ENCODE assay signal across 14 cellular contexts in the genomic region with DNA sequence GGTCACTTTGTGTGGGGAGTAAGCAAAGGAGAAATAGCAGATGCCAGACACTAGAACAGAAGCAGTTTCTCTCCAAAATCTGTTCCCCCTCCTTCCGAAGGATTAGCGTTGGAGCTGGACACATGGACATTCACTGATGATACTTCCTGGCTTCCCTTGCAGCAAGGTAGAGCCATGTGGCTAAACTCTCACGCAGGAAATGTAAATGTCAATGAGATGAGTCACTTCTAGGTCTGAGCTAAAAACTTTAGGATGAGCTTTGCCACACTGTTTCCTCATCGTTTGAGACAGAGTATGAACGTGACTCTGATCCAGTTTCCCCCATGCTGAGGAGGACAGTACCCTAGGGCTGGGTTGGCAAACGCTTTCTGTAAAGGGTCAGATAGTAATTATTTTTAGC. TPM values are rescaled to one million over a fixed set of nuclear protein-coding genes. Genes with fewer than 3 reads are reported as not detected.
DNase-seq lines count a peak whose midpoint lies in the region; ATAC-seq, FAIRE-seq and TF ChIP-seq lines count a peak whose summit lies in the region.
"Had no signal": no experiment of that assay in that cellular context is flagged by ENCODE, and none has a peak within 500 bp of the region (broad histone marks: within the 10 kb centered on the region; RNA-seq: fewer than 3 reads in every experiment).

No MANE protein-coding gene starts in this region.

- CTCF ChIA-PET in HepG2 (lab: Yijun Ruan, JAX; ENCODE audit: low intra/inter-chr PET ratio, low total read pairs): no interaction called here

- TF ChIP-seq EP300 in HepG2 (IDR thresholded peaks at IDR 0.05; ENCODE audit: low read depth in 2 of 2, low read length in 2 of 2) (no peak), HepG2 (CRISPR knock-in tag; IDR thresholded peaks at IDR 0.05; ENCODE audit: borderline replicate concordance) (no peak)

- H3K27ac Mint-ChIP-seq in activated T-helper 17 cell treated with anti-CD3 and anti-CD28 coated beads, Interleukin-2, amount 50 U/mL, for 72 hours: no peak overlapping the region
- H3K27ac Mint-ChIP-seq in activated T-helper 2 cell treated with anti-CD3 and anti-CD28 coated beads, Interferon-gamma antibody, Interleukin-2, Interleukin-4, amounts not matched to agents 10 μg/mL and 5 μg/mL and 100 μg/mL, durations not matched to agents 14 hours and 24 hours and 36 hours: no peak overlapping the region
- H3K27ac Mint-ChIP-seq: activated naive CD4-positive, alpha-beta T cell treated with anti-CD3 and anti-CD28 coated beads, Interleukin-2, amount 50 U/mL, for 72 hours; CD8-positive, alpha-beta T cell had no signal

- H3K27me3 ChIP-seq in HepG2 (ENCODE audit: control insufficient read depth in 1 of 2, insufficient read depth in 2 of 2, low read length in 2 of 2) (no peaks in the 10 kb centered on the region), left ventricle myocardium inferior (ENCODE audit: low read depth) (peaks cover 9% of the 10 kb centered on the region)

- no peak overlapping the region for H3K4me3 Mint-ChIP-seq in activated T-helper 17 cell treated with anti-CD3 and anti-CD28 coated beads, Interleukin-2, amount 50 U/mL, for 72 hours
- H3K4me3 Mint-ChIP-seq in activated T-helper 2 cell treated with anti-CD3 and anti-CD28 coated beads, Interferon-gamma antibody, Interleukin-2, Interleukin-4, amounts not matched to agents 10 μg/mL and 5 μg/mL and 100 μg/mL, durations not matched to agents 14 hours and 24 hours and 36 hours (ENCODE audit: low read depth): no peak overlapping the region
- H3K4me3 Mint-ChIP-seq: CD8-positive, alpha-beta T cell had no signal

- H3K9me3 ChIP-seq in HepG2 (ENCODE audit: low read length) (no peaks in the 10 kb centered on the region), left ventricle myocardium inferior (replicated peaks) (peaks cover 12% of the 10 kb centered on the region)

- H3K27ac ChIP-seq in HepG2 (ENCODE audit: extremely low read length, insufficient read depth, low read length): no peak overlapping the region
- H3K27ac ChIP-seq in left ventricle myocardium inferior (replicated peaks): no peak overlapping the region

- DNase-seq in Caki2 (ENCODE audit: low read depth) (peak; percentile 32), HS-5 (ENCODE audit: low read depth) (peak; percentile 68), HepG2 (ENCODE audit: low spot score) (peak; percentile 31), left ventricle myocardium inferior (no peak)
- no peak for DNase-seq in activated T-helper 2 cell treated with anti-CD3 and anti-CD28 coated beads, Interferon-gamma antibody, Interleukin-2, Interleukin-4, amounts not matched to agents 10 μg/mL and 5 μg/mL and 100 μg/mL, durations not matched to agents 14 hours and 24 hours and 36 hours (ENCODE audit: low spot score)
- DNase-seq: activated CD4-positive, alpha-beta T cell treated with anti-CD3 and anti-CD28 coated beads for 48 hours; CD8-positive, alpha-beta T cell; left ventricle myocardium superior; MV-4-11; NCI-H82 had no signal

- no peaks in the 10 kb centered on the region for H3K4me1 Mint-ChIP-seq in activated T-helper 17 cell treated with anti-CD3 and anti-CD28 coated beads, Interleukin-2, amount 50 U/mL, for 72 hours
- peaks cover 9% of the 10 kb centered on the region for H3K4me1 Mint-ChIP-seq in activated T-helper 2 cell treated with anti-CD3 and anti-CD28 coated beads, Interferon-gamma antibody, Interleukin-2, Interleukin-4, amounts not matched to agents 10 μg/mL and 5 μg/mL and 100 μg/mL, durations not matched to agents 14 hours and 24 hours and 36 hours (ENCODE audit: low read depth)

- H3K9ac ChIP-seq in HepG2 (ENCODE audit: insufficient read depth, low read depth, low read length): no peak overlapping the region

- FAIRE-seq in HepG2 (lab: Jason Lieb, UNC): no peak

- H3K4me1 ChIP-seq in HepG2 (ENCODE audit: insufficient read depth, low read length) (peaks cover 38% of the 10 kb centered on the region), left ventricle myocardium inferior (peaks cover 16% of the 10 kb centered on the region)

- 72% methylated on average over 6 of the region's 6 CpGs for WGBS in HepG2 (ENCODE audit: low lambda C conversion rate)

- H3K4me2 ChIP-seq in HepG2 (ENCODE audit: low read depth, low read length): no peak overlapping the region

- no peaks in the 10 kb centered on the region for H3K9me3 Mint-ChIP-seq in activated T-helper 17 cell treated with anti-CD3 and anti-CD28 coated beads, Interleukin-2, amount 50 U/mL, for 72 hours
- no peaks in the 10 kb centered on the region for H3K9me3 Mint-ChIP-seq in activated T-helper 2 cell treated with anti-CD3 and anti-CD28 coated beads, Interferon-gamma antibody, Interleukin-2, Interleukin-4, amounts not matched to agents 10 μg/mL and 5 μg/mL and 100 μg/mL, durations not matched to agents 14 hours and 24 hours and 36 hours
- H3K9me3 Mint-ChIP-seq: activated naive CD4-positive, alpha-beta T cell treated with anti-CD3 and anti-CD28 coated beads, Interleukin-2, amount 50 U/mL, for 72 hours; CD8-positive, alpha-beta T cell had no signal

- no peak for TF ChIP-seq POLR2A in HepG2 (IDR thresholded peaks at IDR 0.05; ENCODE audit: insufficient read depth in 1 of 2, low read depth in 2 of 2, low read length in 2 of 2)

- BruUV-seq in HepG2 (replicated peaks; lab: Mats Ljungman, UMichigan): no TSS peak

- no peak for TF ChIP-seq CTCF in HepG2 (CRISPR knock-in tag; IDR thresholded peaks at IDR 0.05)
- TF ChIP-seq CTCF in left ventricle myocardium inferior (IDR thresholded peaks at IDR 0.05; ENCODE audit: borderline replicate concordance): no peak

- H3K36me3 Mint-ChIP-seq in activated T-helper 17 cell treated with anti-CD3 and anti-CD28 coated beads, Interleukin-2, amount 50 U/mL, for 72 hours (ENCODE audit: low read depth): no peaks in the 10 kb centered on the region
- H3K36me3 Mint-ChIP-seq in activated T-helper 2 cell treated with anti-CD3 and anti-CD28 coated beads, Interferon-gamma antibody, Interleukin-2, Interleukin-4, amounts not matched to agents 10 μg/mL and 5 μg/mL and 100 μg/mL, durations not matched to agents 14 hours and 24 hours and 36 hours (ENCODE audit: low read depth): no peaks in the 10 kb centered on the region
- H3K36me3 Mint-ChIP-seq: activated naive CD4-positive, alpha-beta T cell treated with anti-CD3 and anti-CD28 coated beads, Interleukin-2, amount 50 U/mL, for 72 hours; CD8-positive, alpha-beta T cell had no signal

- no peak overlapping the region for H2AFZ ChIP-seq in HepG2 (ENCODE audit: low read length)

- H3K27me3 Mint-ChIP-seq in activated T-helper 17 cell treated with anti-CD3 and anti-CD28 coated beads, Interleukin-2, amount 50 U/mL, for 72 hours: peaks cover 14% of the 10 kb centered on the region
- H3K27me3 Mint-ChIP-seq in activated T-helper 2 cell treated with anti-CD3 and anti-CD28 coated beads, Interferon-gamma antibody, Interleukin-2, Interleukin-4, amounts not matched to agents 10 μg/mL and 5 μg/mL and 100 μg/mL, durations not matched to agents 14 hours and 24 hours and 36 hours (ENCODE audit: low read depth): peaks cover 25% of the 10 kb centered on the region

- intact Hi-C loops in HepG2 (cut with micrococcal nuclease; ENCODE audit: unreplicated experiment) (no loop called here), left ventricle myocardium inferior (cut with micrococcal nuclease) (no loop called here)
- intact Hi-C loops in activated T-helper 2 cell treated with anti-CD3 and anti-CD28 coated beads, Interferon-gamma antibody, Interleukin-2, Interleukin-4, amounts not matched to agents 10 μg/mL and 5 μg/mL and 100 μg/mL, durations not matched to agents 14 hours and 24 hours and 36 hours (cut with micrococcal nuclease): no loop called here

- no peaks in the 10 kb centered on the region for H4K20me1 ChIP-seq in HepG2 (ENCODE audit: insufficient read depth, low read length)

- TF ChIP-seq RAD21 in HepG2 (CRISPR knock-in tag; IDR thresholded peaks at IDR 0.05): no peak

- in situ Hi-C loops in Caki2 (cut with HindIII; ENCODE audit: low pct_unique_long_range_greater_than_20kb, low sequenced_read_pairs): no loop called here
- in situ Hi-C loops in HepG2 (cut with HindIII; ENCODE audit: extremely low pct_ligation_motif_present, low pct_unique_long_range_greater_than_20kb): no loop called here

- POLR2A ChIA-PET in HepG2 (lab: Yijun Ruan, JAX): no interaction called here

- H3K36me3 ChIP-seq in HepG2 (replicated peaks in 1 of 2; ENCODE audit: control insufficient read depth in 1 of 2, insufficient read depth in 2 of 2, low read length in 2 of 2): no peaks in the 10 kb centered on the region; a peak in 1 of 5 replicates
- no peaks in the 10 kb centered on the region for H3K36me3 ChIP-seq in left ventricle myocardium inferior

- no peaks in the 10 kb centered on the region for H3K79me2 ChIP-seq in HepG2 (ENCODE audit: insufficient read depth, low read length)

- H3K4me3 ChIP-seq in HepG2 (replicated peaks in 1 of 3; ENCODE audit: insufficient read depth in 1 of 3, low read depth in 2 of 3, low read length in 3 of 3) (no peak overlapping the region), left ventricle myocardium inferior (no peak overlapping the region)

- ATAC-seq in activated T-helper 17 cell treated with anti-CD3 and anti-CD28 coated beads, Interleukin-2, amount 50 U/mL, for 72 hours (replicated peaks): peak; percentile 44
- ATAC-seq in HepG2 (no peak; the same call in 2 of the 3 replicates), HG03457 (IDR thresholded peaks at IDR 0.05; ENCODE audit: unreplicated experiment) (no peak), GM21576 (IDR thresholded peaks at IDR 0.05; ENCODE audit: unreplicated experiment) (no peak)
- ATAC-seq: CD8-positive, alpha-beta T cell; left ventricle myocardium superior had no signal

RNA-seq across cellular contexts. Expression of a gene that starts 5.1 kb away (rescaled TPM):
- 49.8 and 53.9 TPM in 2 replicates for total RNA-seq in Caki2 (2014; rRNA removed; shearing (Covaris generic); ENCODE audit: low replicate concordance)
- total RNA-seq in activated T-helper 17 cell treated with anti-CD3 and anti-CD28 coated beads, Interleukin-2, amount 50 U/mL, for 72 hours: not detected
- total RNA-seq in HepG2 (2016; rRNA removed; fragmentation: Illumina TruSeq; extraction: Trizol) (18.8 and 24.1 TPM in 2 replicates), left ventricle myocardium inferior (7.9 TPM)
- 3.8 and 4.2 TPM in 2 replicates for total RNA-seq in HepG2 (2016; cell fraction: cytosol; rRNA removed; fragmentation: Illumina TruSeq; extraction: Trizol; ENCODE audit: low read depth)
- total RNA-seq in HepG2 (2016; cell fraction: insoluble cytoplasmic fraction; rRNA removed; fragmentation: Illumina TruSeq; extraction: Trizol): 20.1 and 22.9 TPM in 2 replicates
- 9.9 and 10.6 TPM in 2 replicates for total RNA-seq in HepG2 (2016; cell fraction: membrane; rRNA removed; fragmentation: Illumina TruSeq; extraction: Trizol)
- total RNA-seq in HepG2 (2016; cell fraction: nucleus; rRNA removed; fragmentation: Illumina TruSeq; extraction: Trizol): 12.4 and 16.0 TPM in 2 replicates
- 11.4 and 13.8 TPM in 2 replicates for polyA plus RNA-seq in HepG2 (2011; rRNA removed)
- polyA plus RNA-seq in HepG2 (2011; cell fraction: cytosol; rRNA removed): 7.9 and 9.3 TPM in 2 replicates
- 9.9 and 17.2 TPM in 2 replicates for polyA plus RNA-seq in HepG2 (2011; cell fraction: nucleus; rRNA removed)
- polyA plus RNA-seq in HepG2 (2012): 17.3 and 29.7 TPM in 2 replicates
- polyA plus RNA-seq in HepG2 (2016; cell fraction: cytosol; fragmentation: Illumina TruSeq; extraction: Trizol; ENCODE audit: low read depth): 4.8 and 5.9 TPM in 2 replicates
- polyA plus RNA-seq in HepG2 (2016; cell fraction: insoluble cytoplasmic fraction; fragmentation: Illumina TruSeq; extraction: Trizol; ENCODE audit: low read depth): 24.9 and 32.3 TPM in 2 replicates
- polyA plus RNA-seq in HepG2 (2016; cell fraction: membrane; fragmentation: Illumina TruSeq; extraction: Trizol; ENCODE audit: low read depth): 7.8 and 10.1 TPM in 2 replicates
- 41.7 and 45.7 TPM in 2 replicates for polyA plus RNA-seq in HepG2 (2016; cell fraction: nucleus; fragmentation: Illumina TruSeq; extraction: Trizol; ENCODE audit: insufficient read depth, low read depth)
- 8.8 TPM in 1 of 2 replicates, not detected in the other for polyA minus RNA-seq in HepG2 (2011; rRNA and poly(A)+ RNA removed; ENCODE audit: low replicate concordance)
- polyA minus RNA-seq in HepG2 (2011; cell fraction: cytosol; rRNA and poly(A)+ RNA removed): 3.7 and 5.3 TPM in 2 replicates
- 18.4 and 18.5 TPM in 2 replicates for polyA minus RNA-seq in HepG2 (2011; cell fraction: nucleus; rRNA and poly(A)+ RNA removed)
- total RNA-seq in activated T-helper 2 cell treated with anti-CD3 and anti-CD28 coated beads, Interferon-gamma antibody, Interleukin-2, Interleukin-4, amounts not matched to agents 10 μg/mL and 5 μg/mL and 100 μg/mL, durations not matched to agents 14 hours and 24 hours and 36 hours: not detected in 2 replicates
- total RNA-seq: activated naive CD4-positive, alpha-beta T cell treated with anti-CD3 and anti-CD28 coated beads, Interleukin-2, amount 50 U/mL, for 72 hours; CD8-positive, alpha-beta T cell had no signal

RNA-seq across cellular contexts. Expression of a gene that starts 5.2 kb away (rescaled TPM):
- total RNA-seq in Caki2 (2014; rRNA removed; shearing (Covaris generic); ENCODE audit: low replicate concordance): 6.7 and 9.6 TPM in 2 replicates
- 1 to 10 TPM in 1 of 2 donors, under 1 TPM in 1; 0.42 to 1.9 TPM for total RNA-seq in activated T-helper 17 cell treated with anti-CD3 and anti-CD28 coated beads, Interleukin-2, amount 50 U/mL, for 72 hours
- total RNA-seq in HepG2 (2016; rRNA removed; fragmentation: Illumina TruSeq; extraction: Trizol) (4.6 and 7.9 TPM in 2 replicates), left ventricle myocardium inferior (2.4 TPM)
- total RNA-seq in HepG2 (2016; cell fraction: cytosol; rRNA removed; fragmentation: Illumina TruSeq; extraction: Trizol; ENCODE audit: low read depth): 2.6 and 5.4 TPM in 2 replicates
- total RNA-seq in HepG2 (2016; cell fraction: insoluble cytoplasmic fraction; rRNA removed; fragmentation: Illumina TruSeq; extraction: Trizol): 4.1 and 7.2 TPM in 2 replicates
- total RNA-seq in HepG2 (2016; cell fraction: membrane; rRNA removed; fragmentation: Illumina TruSeq; extraction: Trizol): 6.9 and 7.7 TPM in 2 replicates
- total RNA-seq in HepG2 (2016; cell fraction: nucleus; rRNA removed; fragmentation: Illumina TruSeq; extraction: Trizol): 5.3 and 6.5 TPM in 2 replicates
- polyA plus RNA-seq in HepG2 (2011; rRNA removed): 3.2 and 3.6 TPM in 2 replicates
- 2.2 and 3.7 TPM in 2 replicates for polyA plus RNA-seq in HepG2 (2011; cell fraction: cytosol; rRNA removed)
- polyA plus RNA-seq in HepG2 (2011; cell fraction: nucleus; rRNA removed): 1.9 and 2.6 TPM in 2 replicates
- 3.9 and 8.5 TPM in 2 replicates for polyA plus RNA-seq in HepG2 (2012)
- 1.9 and 2.1 TPM in 2 replicates for polyA plus RNA-seq in HepG2 (2016; cell fraction: cytosol; fragmentation: Illumina TruSeq; extraction: Trizol; ENCODE audit: low read depth)
- polyA plus RNA-seq in HepG2 (2016; cell fraction: insoluble cytoplasmic fraction; fragmentation: Illumina TruSeq; extraction: Trizol; ENCODE audit: low read depth): 3.3 and 4.2 TPM in 2 replicates
- 3.1 and 5.1 TPM in 2 replicates for polyA plus RNA-seq in HepG2 (2016; cell fraction: membrane; fragmentation: Illumina TruSeq; extraction: Trizol; ENCODE audit: low read depth)
- 3.9 and 4.6 TPM in 2 replicates for polyA plus RNA-seq in HepG2 (2016; cell fraction: nucleus; fragmentation: Illumina TruSeq; extraction: Trizol; ENCODE audit: insufficient read depth, low read depth)
- polyA minus RNA-seq in HepG2 (2011; rRNA and poly(A)+ RNA removed; ENCODE audit: low replicate concordance): 0.35 and 2.7 TPM in 2 replicates
- polyA minus RNA-seq in HepG2 (2011; cell fraction: cytosol; rRNA and poly(A)+ RNA removed): 2.3 and 3.3 TPM in 2 replicates
- 6.1 and 8.1 TPM in 2 replicates for polyA minus RNA-seq in HepG2 (2011; cell fraction: nucleus; rRNA and poly(A)+ RNA removed)
- 0.37 and 0.41 TPM in 2 replicates for total RNA-seq in activated T-helper 2 cell treated with anti-CD3 and anti-CD28 coated beads, Interferon-gamma antibody, Interleukin-2, Interleukin-4, amounts not matched to agents 10 μg/mL and 5 μg/mL and 100 μg/mL, durations not matched to agents 14 hours and 24 hours and 36 hours

RNA-seq across cellular contexts. Expression of a gene that starts 37.0 kb away (rescaled TPM):
- total RNA-seq in Caki2 (2014; rRNA removed; shearing (Covaris generic); ENCODE audit: low replicate concordance): 0.93 and 1.0 TPM in 2 replicates
- not detected for total RNA-seq in activated T-helper 17 cell treated with anti-CD3 and anti-CD28 coated beads, Interleukin-2, amount 50 U/mL, for 72 hours
- total RNA-seq in HepG2 (2016; rRNA removed; fragmentation: Illumina TruSeq; extraction: Trizol) (6.4 and 10.9 TPM in 2 replicates), left ventricle myocardium inferior (not detected)
- 0.62 and 1.3 TPM in 2 replicates for total RNA-seq in HepG2 (2016; cell fraction: cytosol; rRNA removed; fragmentation: Illumina TruSeq; extraction: Trizol; ENCODE audit: low read depth)
- total RNA-seq in HepG2 (2016; cell fraction: insoluble cytoplasmic fraction; rRNA removed; fragmentation: Illumina TruSeq; extraction: Trizol): 7.5 and 9.6 TPM in 2 replicates
- total RNA-seq in HepG2 (2016; cell fraction: membrane; rRNA removed; fragmentation: Illumina TruSeq; extraction: Trizol): 1.8 and 2.3 TPM in 2 replicates
- total RNA-seq in HepG2 (2016; cell fraction: nucleus; rRNA removed; fragmentation: Illumina TruSeq; extraction: Trizol): 3.3 and 3.5 TPM in 2 replicates
- 0.40 and 0.63 TPM in 2 replicates for polyA plus RNA-seq in HepG2 (2011; rRNA removed)
- 0.72 and 0.81 TPM in 2 replicates for polyA plus RNA-seq in HepG2 (2011; cell fraction: cytosol; rRNA removed)
- 1.0 and 1.3 TPM in 2 replicates for polyA plus RNA-seq in HepG2 (2011; cell fraction: nucleus; rRNA removed)
- polyA plus RNA-seq in HepG2 (2012): 3.5 and 15.0 TPM in 2 replicates
- 0.29 and 0.47 TPM in 2 replicates for polyA plus RNA-seq in HepG2 (2016; cell fraction: cytosol; fragmentation: Illumina TruSeq; extraction: Trizol; ENCODE audit: low read depth)
- polyA plus RNA-seq in HepG2 (2016; cell fraction: insoluble cytoplasmic fraction; fragmentation: Illumina TruSeq; extraction: Trizol; ENCODE audit: low read depth): 11.2 and 11.3 TPM in 2 replicates
- 1.3 and 1.5 TPM in 2 replicates for polyA plus RNA-seq in HepG2 (2016; cell fraction: membrane; fragmentation: Illumina TruSeq; extraction: Trizol; ENCODE audit: low read depth)
- 4.6 and 5.3 TPM in 2 replicates for polyA plus RNA-seq in HepG2 (2016; cell fraction: nucleus; fragmentation: Illumina TruSeq; extraction: Trizol; ENCODE audit: insufficient read depth, low read depth)
- 1.1 TPM in 1 of 2 replicates, not detected in the other for polyA minus RNA-seq in HepG2 (2011; rRNA and poly(A)+ RNA removed; ENCODE audit: low replicate concordance)
- polyA minus RNA-seq in HepG2 (2011; cell fraction: cytosol; rRNA and poly(A)+ RNA removed): 1.1 and 1.4 TPM in 2 replicates
- 1.3 and 3.9 TPM in 2 replicates for polyA minus RNA-seq in HepG2 (2011; cell fraction: nucleus; rRNA and poly(A)+ RNA removed)
- not detected in 2 replicates for total RNA-seq in activated T-helper 2 cell treated with anti-CD3 and anti-CD28 coated beads, Interferon-gamma antibody, Interleukin-2, Interleukin-4, amounts not matched to agents 10 μg/mL and 5 μg/mL and 100 μg/mL, durations not matched to agents 14 hours and 24 hours and 36 hours
- total RNA-seq: activated naive CD4-positive, alpha-beta T cell treated with anti-CD3 and anti-CD28 coated beads, Interleukin-2, amount 50 U/mL, for 72 hours; CD8-positive, alpha-beta T cell; left ventricle myocardium superior had no signal

Comparison
In these comparisons a context has a peak if more than half of its experiments do, and no peak if none do; other contexts are left out.
1. DNase-seq: peak in Caki2 (single experiment), HS-5 (single experiment) and HepG2 (single experiment); none in activated T-helper 2 cell treated with anti-CD3 and anti-CD28 coated beads, Interferon-gamma antibody, Interleukin-2, Interleukin-4, amounts not matched to agents 10 μg/mL and 5 μg/mL and 100 μg/mL, durations not matched to agents 14 hours and 24 hours and 36 hours (single experiment) and left ventricle myocardium inferior (single experiment).